ENCODE assay signal across 16 cellular contexts in genomic region chr14:102394717-102395378, GRCh38. TPM values are rescaled to one million over a fixed set of nuclear protein-coding genes. Genes with fewer than 3 reads are reported as not detected.
DNase-seq lines count a peak whose midpoint lies in the region; ATAC-seq, FAIRE-seq and TF ChIP-seq lines count a peak whose summit lies in the region.
"Had no signal": no experiment of that assay in that cellular context is flagged by ENCODE, and none has a peak within 500 bp of the region (broad histone marks: within the 10 kb centered on the region; RNA-seq: fewer than 3 reads in every experiment).

No MANE protein-coding gene starts in this region.

- H3K27me3 Mint-ChIP-seq in activated naive CD4-positive, alpha-beta T cell treated with anti-CD3 and anti-CD28 coated beads for 36 hours (ENCODE audit: low read depth): no peaks in the 10 kb centered on the region
- no peaks in the 10 kb centered on the region for H3K27me3 Mint-ChIP-seq in T-helper 17 cell

- no peak for TF ChIP-seq POLR2A in H1 (IDR thresholded peaks at IDR 0.05; ENCODE audit: control extremely low read depth in 1 of 2, low read depth in 2 of 2, low read length in 2 of 2)

- no peaks in the 10 kb centered on the region for H3K23me2 ChIP-seq in H1 (ENCODE audit: low read depth, low read length)

- peak overlapping the region; percentile 8 for H3K4me3 Mint-ChIP-seq in activated naive CD4-positive, alpha-beta T cell treated with anti-CD3 and anti-CD28 coated beads for 36 hours
- H3K4me3 Mint-ChIP-seq in T-helper 17 cell: peak overlapping the region; percentile 83

- H3K9me3 ChIP-seq in T-helper 17 cell (ENCODE audit: control insufficient read depth, low read length, poor library complexity, severe bottlenecking): peaks cover 3% of the 10 kb centered on the region
- no peaks in the 10 kb centered on the region for H3K9me3 ChIP-seq in H1 (ENCODE audit: insufficient read depth in 2 of 2, low read depth in 1 of 2, low read length in 1 of 2)
- H3K9me3 ChIP-seq: vagina had no signal

- H3K27ac Mint-ChIP-seq in activated naive CD4-positive, alpha-beta T cell treated with anti-CD3 and anti-CD28 coated beads for 36 hours: peak overlapping the region; percentile 65
- H3K27ac Mint-ChIP-seq in T-helper 17 cell: peak overlapping the region; percentile 97

- peaks cover 14% of the 10 kb centered on the region for H3K36me3 Mint-ChIP-seq in activated naive CD4-positive, alpha-beta T cell treated with anti-CD3 and anti-CD28 coated beads for 36 hours (ENCODE audit: low read depth)
- peaks cover 2% of the 10 kb centered on the region for H3K36me3 Mint-ChIP-seq in T-helper 17 cell (ENCODE audit: low read depth)

- TF ChIP-seq RAD21 in H1 (IDR thresholded peaks at IDR 0.05 in 1 of 2, conservative IDR thresholded peaks at IDR 0.05 in 1 of 2; ENCODE audit: low read depth in 2 of 2, low read length in 2 of 2): no peak

- H3K36me3 ChIP-seq in H1 (ENCODE audit: control insufficient read depth in 2 of 4, insufficient read depth in 4 of 4, low read length in 3 of 4): peaks cover 0 to 2% (median 0%) of the 10 kb centered on the region in 4 experiments; a peak in 1 of 8 replicates
- H3K36me3 ChIP-seq: vagina had no signal

- H4K91ac ChIP-seq in H1 (replicated peaks; ENCODE audit: insufficient read length, low read length): no peak overlapping the region

- peak; percentile 97 for ATAC-seq in T-helper 17 cell
- ATAC-seq: GM12878, left ventricle myocardium superior had no signal

- H2AFZ ChIP-seq in H1 (ENCODE audit: low read length): no peak overlapping the region

- WGBS in H1 (ENCODE audit: extremely low coverage in 1 of 2, insufficient coverage in 1 of 2, insufficient read length in 1 of 2, insufficient replicate concordance in 2 of 2, low coverage in 1 of 2, low lambda C conversion rate in 2 of 2, missing lambda C conversion rate in 1 of 2), 2 experiments: 43% methylated on average over 10 of the region's 10 CpGs; no CpG with 5 or more reads in 1 of the 2 experiments

- peaks cover 7 to 15% (median 11%) of the 10 kb centered on the region in 4 experiments; a peak in 4 of 7 replicates for H3K4me1 ChIP-seq in H1 (replicated peaks in 1 of 4; ENCODE audit: control insufficient read depth in 3 of 4, insufficient read depth in 4 of 4, low read length in 3 of 4)
- H3K4me1 ChIP-seq: vagina had no signal

- no peak overlapping the region for H3K18ac ChIP-seq in H1 (ENCODE audit: extremely low read depth, low read length)

- H3K27ac ChIP-seq in H1 (ENCODE audit: low read depth, low read length): no peak overlapping the region
- H3K27ac ChIP-seq: vagina had no signal

- H2BK15ac ChIP-seq in H1 (ENCODE audit: low read length): no peak overlapping the region

- no peak overlapping the region for H3K23ac ChIP-seq in H1 (ENCODE audit: insufficient read length)

- H3K4me3 ChIP-seq in H1 (ENCODE audit: extremely low read depth in 1 of 4, insufficient read depth in 2 of 4, low read depth in 3 of 4, low read length in 4 of 4): peak overlapping the region in 1 of 4 experiments; percentile 44; a peak in 2 of 8 replicates
- H3K4me3 ChIP-seq: GM12878, vagina had no signal

- intact Hi-C loops in activated naive CD4-positive, alpha-beta T cell treated with anti-CD3 and anti-CD28 coated beads for 36 hours (cut with micrococcal nuclease): no loop called here

- no peak overlapping the region for H2BK20ac ChIP-seq in H1 (ENCODE audit: low read length)

- H3K79me2 ChIP-seq in H1 (ENCODE audit: control insufficient read depth in 1 of 2, insufficient read depth in 2 of 2, low read length in 2 of 2): no peaks in the 10 kb centered on the region

- H3K14ac ChIP-seq in H1 (ENCODE audit: insufficient read length): no peak overlapping the region

- no peak overlapping the region for H2BK120ac ChIP-seq in H1 (replicated peaks; ENCODE audit: low read depth, low read length)

- no peak overlapping the region for H4K5ac ChIP-seq in H1 (ENCODE audit: insufficient read length, low read depth, low read length)

- TF ChIP-seq CTCF in H1 (IDR thresholded peaks at IDR 0.05; ENCODE audit: control extremely low read depth in 1 of 3, insufficient read depth in 1 of 3, low read depth in 1 of 3, low read length in 3 of 3): no peak

- H3K9me3 Mint-ChIP-seq in activated naive CD4-positive, alpha-beta T cell treated with anti-CD3 and anti-CD28 coated beads for 36 hours: peaks cover 14% of the 10 kb centered on the region

- H3K4me1 Mint-ChIP-seq in activated naive CD4-positive, alpha-beta T cell treated with anti-CD3 and anti-CD28 coated beads for 36 hours (ENCODE audit: low read depth): peaks cover 22% of the 10 kb centered on the region
- peaks cover 12% of the 10 kb centered on the region for H3K4me1 Mint-ChIP-seq in T-helper 17 cell

- H3K56ac ChIP-seq in H1 (replicated peaks; ENCODE audit: insufficient read length, low read depth, low read length): no peak overlapping the region

- no peak overlapping the region for H4K8ac ChIP-seq in H1 (ENCODE audit: extremely low read depth, insufficient read depth, low read length)

- no peak for TF ChIP-seq EP300 in H1 (IDR thresholded peaks at IDR 0.05; ENCODE audit: borderline replicate concordance in 1 of 2, low read depth in 2 of 2, low read length in 2 of 2)

- CTCF ChIA-PET in activated naive CD4-positive, alpha-beta T cell treated with anti-CD3 and anti-CD28 coated beads for 36 hours (lab: Charles Lee): no interaction called here
- CTCF ChIA-PET in H1 (lab: Charles Lee; ENCODE audit: partially characterized antibody): interaction anchor here (0.5 to 1.2 kb wide), 4 partner anchors 9 to 527 kb away, joined by 3 read pairs; no protein-coding TSS in a partner anchor

- H2AK5ac ChIP-seq in H1 (ENCODE audit: low read depth, low read length): no peak overlapping the region; the same call in 1 of the 2 replicates

- no peak overlapping the region for H2BK12ac ChIP-seq in H1 (ENCODE audit: low read depth, low read length)

- POLR2A ChIA-PET in H1 (lab: Charles Lee; ENCODE audit: partially characterized antibody): interaction anchor here (0.5 to 1.1 kb wide), 2 partner anchors 78 to 307 kb away, joined by 3 read pairs; no protein-coding TSS in a partner anchor

- no peak overlapping the region for H3K4ac ChIP-seq in H1 (replicated peaks; ENCODE audit: insufficient read length, low read depth, low read length)

- peak; percentile 38 for DNase-seq in activated naive CD4-positive, alpha-beta T cell treated with anti-CD3 and anti-CD28 coated beads for 36 hours
- DNase-seq in activated naive CD4-positive, alpha-beta T cell treated with anti-CD3 and anti-CD28 coated beads, Interleukin-2, amount 50 U/mL, for 16 hours: no peak
- DNase-seq in T-helper 17 cell: no peak
- DNase-seq in H1 (ENCODE audit: low read depth in 1 of 2, low spot score in 2 of 2): no peak
- peak; percentile 32 for DNase-seq in superior temporal gyrus (ENCODE audit: extremely low spot score)
- DNase-seq in cerebellar nuclear complex (lab: John Stamatoyannopoulos, UW): no peak
- no peak for DNase-seq in nucleus accumbens (lab: John Stamatoyannopoulos, UW)
- DNase-seq in hippocampal formation (lab: John Stamatoyannopoulos, UW): no peak
- DNase-seq: DMS53, glutamatergic neuron, left ventricle myocardium superior, MV-4-11, NCI-H2227 treated with DMSO at 0.1 percent for 48 hours, T-helper 9 cell had no signal

- no peaks in the 10 kb centered on the region for H3K79me1 ChIP-seq in H1 (ENCODE audit: low read depth, low read length)

- no peaks in the 10 kb centered on the region for H3K27me3 ChIP-seq in H1 (replicated peaks in 1 of 4; ENCODE audit: control insufficient read depth in 3 of 4, extremely low read depth in 1 of 4, insufficient read depth in 3 of 4, low read length in 3 of 4)
- H3K27me3 ChIP-seq: vagina had no signal

- no peaks in the 10 kb centered on the region for H4K20me1 ChIP-seq in H1 (replicated peaks in 1 of 2; ENCODE audit: control insufficient read depth in 1 of 2, insufficient read depth in 2 of 2, low read length in 2 of 2)

- H3K4me2 ChIP-seq in H1 (ENCODE audit: insufficient read depth in 1 of 2, low read depth in 2 of 2, low read length in 2 of 2): peak overlapping the region; percentile 34 to 67

- H2BK5ac ChIP-seq in H1 (ENCODE audit: low read depth, low read length): no peak overlapping the region

- no peak overlapping the region for H3K9ac ChIP-seq in H1 (replicated peaks in 1 of 4; ENCODE audit: extremely low read depth in 1 of 4, low read depth in 3 of 4, low read length in 3 of 4)

- peak; percentile 73 for FAIRE-seq in H1 (lab: Jason Lieb, UNC)
- FAIRE-seq: GM12878 had no signal

TF ChIP-seq in H1, 55 proteins besides CTCF, POLR2A, EP300 and RAD21 (continues in another document):
- TF ChIP-seq SIX5 (IDR thresholded peaks at IDR 0.05; ENCODE audit: low read depth, low read length): no peak

RNA-seq across cellular contexts. Expression of gene TECPR2, which starts 32.1 kb away (rescaled TPM):
- 1 to 10 TPM; 2.3 to 3.6 TPM for total RNA-seq in activated naive CD4-positive, alpha-beta T cell treated with anti-CD3 and anti-CD28 coated beads for 36 hours
- 10 to 100 TPM in 1 of 2 donors, 1 to 10 TPM in 1; 8.4 to 16.6 TPM for total RNA-seq in T-helper 17 cell
- 19.4 and 23.2 TPM in 2 replicates for total RNA-seq in H1 (2021; fragmentation: NEBNext Ultra II Directional; extraction: Animal tissue kit (Norgen Biotek cat#: 25700))
- 6.8 and 9.2 TPM in 2 replicates for polyA plus RNA-seq in H1 (2011; rRNA removed)
- polyA plus RNA-seq in H1 (2011; cell fraction: cytosol; rRNA removed): 11.0 TPM
- polyA plus RNA-seq in H1 (2011; cell fraction: nucleus; rRNA removed): 11.4 TPM
- 7.6 to 8.8 TPM (median 8.3 TPM) in 4 replicates for polyA plus RNA-seq in H1 (2012, experiment 1 of 2)
- 4.4 TPM for polyA plus RNA-seq in H1 (2012, experiment 2 of 2)
- polyA plus RNA-seq in H1 (2013, experiment 1 of 2): 8.5 TPM
- polyA plus RNA-seq in H1 (2013, experiment 2 of 2): 6.4 TPM
- polyA minus RNA-seq in H1 (2011; rRNA and poly(A)+ RNA removed): 17.1 and 21.0 TPM in 2 replicates
- polyA minus RNA-seq in H1 (2011; cell fraction: cytosol; rRNA and poly(A)+ RNA removed): 10.2 TPM
- polyA minus RNA-seq in H1 (2011; cell fraction: nucleus; rRNA and poly(A)+ RNA removed): 14.1 TPM

RNA-seq across cellular contexts. Expression of gene CINP, which starts 32.2 kb away (rescaled TPM):
- total RNA-seq in activated naive CD4-positive, alpha-beta T cell treated with anti-CD3 and anti-CD28 coated beads for 36 hours: 10 to 100 TPM; 45.3 to 46.2 TPM
- total RNA-seq in T-helper 17 cell: 10 to 100 TPM; 17.1 to 21.3 TPM
- 47.8 and 53.2 TPM in 2 replicates for total RNA-seq in H1 (2021; fragmentation: NEBNext Ultra II Directional; extraction: Animal tissue kit (Norgen Biotek cat#: 25700))
- polyA plus RNA-seq in H1 (2011; rRNA removed): 51.6 and 59.9 TPM in 2 replicates
- polyA plus RNA-seq in H1 (2011; cell fraction: cytosol; rRNA removed): 51.3 TPM
- polyA plus RNA-seq in H1 (2011; cell fraction: nucleus; rRNA removed): 31.1 TPM
- polyA plus RNA-seq in H1 (2012, experiment 1 of 2): 34.7 to 41.9 TPM (median 36.2 TPM) in 4 replicates
- polyA plus RNA-seq in H1 (2012, experiment 2 of 2): 40.1 TPM
- polyA plus RNA-seq in H1 (2013, experiment 1 of 2): 34.2 TPM
- 35.7 TPM for polyA plus RNA-seq in H1 (2013, experiment 2 of 2)
- polyA minus RNA-seq in H1 (2011; rRNA and poly(A)+ RNA removed): 21.3 and 34.7 TPM in 2 replicates
- 15.2 TPM for polyA minus RNA-seq in H1 (2011; cell fraction: cytosol; rRNA and poly(A)+ RNA removed)
- 16.9 TPM for polyA minus RNA-seq in H1 (2011; cell fraction: nucleus; rRNA and poly(A)+ RNA removed)

Comparison
In these comparisons a context has a peak if more than half of its experiments do, and no peak if none do; other contexts are left out.
1. DNase-seq: peak in activated naive CD4-positive, alpha-beta T cell treated with anti-CD3 and anti-CD28 coated beads for 36 hours (single experiment) and superior temporal gyrus (single experiment); none in activated naive CD4-positive, alpha-beta T cell treated with anti-CD3 and anti-CD28 coated beads, Interleukin-2, amount 50 U/mL, for 16 hours (single experiment), T-helper 17 cell (0 of 3), H1 (0 of 2), cerebellar nuclear complex (0 of 2), nucleus accumbens (0 of 56) and hippocampal formation (0 of 2).